ENCODE assay signal across 1 cellular context in genomic region chr6:30877419-30878262, GRCh38.
TF ChIP-seq lines count a peak whose summit lies in the region.

No MANE protein-coding gene starts in this region.

TF ChIP-seq in HepG2, 621 proteins besides CTCF, POLR2A, EP300 and RAD21 (continued from another document and continues in another):
- TF ChIP-seq ZNF20 (CRISPR knock-in tag; IDR thresholded peaks at IDR 0.05) (no peak), SATB2 (CRISPR knock-in tag; IDR thresholded peaks at IDR 0.05) (no peak), HNRNPUL1 (IDR thresholded peaks at IDR 0.05; ENCODE audit: low read depth, low read length) (no peak), ZSCAN9 (CRISPR knock-in tag; IDR thresholded peaks at IDR 0.05; ENCODE audit: borderline replicate concordance) (0 out of 2 replicates have a peak, but pooled peaks have one; percentile 47), MATR3 (CRISPR knock-in tag; IDR thresholded peaks at IDR 0.05) (no peak), ZNF782 (CRISPR knock-in tag; IDR thresholded peaks at IDR 0.05; ENCODE audit: borderline replicate concordance) (no peak), ZNF563 (CRISPR knock-in tag; IDR thresholded peaks at IDR 0.05) (no peak), ZNF567 (CRISPR knock-in tag; IDR thresholded peaks at IDR 0.05; ENCODE audit: borderline replicate concordance) (no peak), AFF4 (CRISPR knock-in tag; IDR thresholded peaks at IDR 0.05) (no peak), CEBPB (IDR thresholded peaks at IDR 0.05; ENCODE audit: borderline replicate concordance, low read depth, low read length) (no peak), RBAK (CRISPR knock-in tag; IDR thresholded peaks at IDR 0.05) (no peak), HHEX (CRISPR knock-in tag; IDR thresholded peaks at IDR 0.05) (no peak), NBN (conservative IDR thresholded peaks at IDR 0.05) (no peak), YEATS4 (CRISPR knock-in tag; IDR thresholded peaks at IDR 0.05; ENCODE audit: borderline replicate concordance) (no peak), GZF1 (CRISPR knock-in tag; IDR thresholded peaks at IDR 0.05) (no peak), MED8 (CRISPR knock-in tag; IDR thresholded peaks at IDR 0.05; ENCODE audit: insufficient replicate concordance) (no peak), DMAP1 (CRISPR knock-in tag; IDR thresholded peaks at IDR 0.05) (no peak; the same call in 1 of the 2 replicates), ZNF484 (CRISPR knock-in tag; IDR thresholded peaks at IDR 0.05; ENCODE audit: borderline replicate concordance, low read depth) (no peak), CREM (IDR thresholded peaks at IDR 0.05) (no peak), CREM (CRISPR knock-in tag; IDR thresholded peaks at IDR 0.05) (no peak), BRCA1 (CRISPR knock-in tag; IDR thresholded peaks at IDR 0.05) (no peak), ZNF678 (CRISPR knock-in tag; IDR thresholded peaks at IDR 0.05) (no peak), ZNF430 (CRISPR knock-in tag; IDR thresholded peaks at IDR 0.05) (no peak), IRX3 (CRISPR knock-in tag; IDR thresholded peaks at IDR 0.05; ENCODE audit: borderline replicate concordance, low read depth) (no peak), ETV6 (CRISPR knock-in tag; conservative IDR thresholded peaks at IDR 0.05) (peak; percentile 43; the same call in 1 of the 2 replicates), ZZZ3 (CRISPR knock-in tag; IDR thresholded peaks at IDR 0.05; ENCODE audit: borderline replicate concordance) (no peak), REXO4 (CRISPR knock-in tag; IDR thresholded peaks at IDR 0.05; ENCODE audit: borderline replicate concordance) (no peak), MIXL1 (CRISPR knock-in tag; IDR thresholded peaks at IDR 0.05) (peak; percentile 96), ZNF17 (CRISPR knock-in tag; IDR thresholded peaks at IDR 0.05) (no peak), ZBTB21 (CRISPR knock-in tag; IDR thresholded peaks at IDR 0.05) (no peak), BHLHE40 (IDR thresholded peaks at IDR 0.05; ENCODE audit: low read length) (peak; percentile 47), DMTF1 (CRISPR knock-in tag; IDR thresholded peaks at IDR 0.05) (no peak), HNRNPH1 (optimal IDR thresholded peaks at IDR 0.05; ENCODE audit: low read depth, low read length) (no peak), SNAPC2 (CRISPR knock-in tag; IDR thresholded peaks at IDR 0.05) (peak; percentile 56; the same call in 1 of the 2 replicates), HDAC2 (CRISPR knock-in tag; IDR thresholded peaks at IDR 0.05) (peak; percentile 47), TBX2 (CRISPR knock-in tag; IDR thresholded peaks at IDR 0.05; ENCODE audit: borderline replicate concordance) (peak; percentile 58; the same call in 1 of the 2 replicates), TFDP1 (CRISPR knock-in tag; IDR thresholded peaks at IDR 0.05; ENCODE audit: borderline replicate concordance) (no peak), SMAD1 (CRISPR knock-in tag; IDR thresholded peaks at IDR 0.05; ENCODE audit: borderline replicate concordance, low read depth) (no peak), MEF2D (CRISPR knock-in tag; IDR thresholded peaks at IDR 0.05) (no peak), KDM5B (CRISPR knock-in tag; IDR thresholded peaks at IDR 0.05; ENCODE audit: borderline replicate concordance) (no peak), HMG20B (CRISPR knock-in tag; conservative IDR thresholded peaks at IDR 0.05) (peak; percentile 16; the same call in 1 of the 2 replicates), ELF3 (CRISPR knock-in tag; IDR thresholded peaks at IDR 0.05) (no peak; the same call in 1 of the 2 replicates), ZNF878 (CRISPR knock-in tag; IDR thresholded peaks at IDR 0.05) (no peak), TAF1 (CRISPR knock-in tag; IDR thresholded peaks at IDR 0.05) (peak; percentile 20; the same call in 1 of the 2 replicates)
- TF ChIP-seq, protein P1, sequence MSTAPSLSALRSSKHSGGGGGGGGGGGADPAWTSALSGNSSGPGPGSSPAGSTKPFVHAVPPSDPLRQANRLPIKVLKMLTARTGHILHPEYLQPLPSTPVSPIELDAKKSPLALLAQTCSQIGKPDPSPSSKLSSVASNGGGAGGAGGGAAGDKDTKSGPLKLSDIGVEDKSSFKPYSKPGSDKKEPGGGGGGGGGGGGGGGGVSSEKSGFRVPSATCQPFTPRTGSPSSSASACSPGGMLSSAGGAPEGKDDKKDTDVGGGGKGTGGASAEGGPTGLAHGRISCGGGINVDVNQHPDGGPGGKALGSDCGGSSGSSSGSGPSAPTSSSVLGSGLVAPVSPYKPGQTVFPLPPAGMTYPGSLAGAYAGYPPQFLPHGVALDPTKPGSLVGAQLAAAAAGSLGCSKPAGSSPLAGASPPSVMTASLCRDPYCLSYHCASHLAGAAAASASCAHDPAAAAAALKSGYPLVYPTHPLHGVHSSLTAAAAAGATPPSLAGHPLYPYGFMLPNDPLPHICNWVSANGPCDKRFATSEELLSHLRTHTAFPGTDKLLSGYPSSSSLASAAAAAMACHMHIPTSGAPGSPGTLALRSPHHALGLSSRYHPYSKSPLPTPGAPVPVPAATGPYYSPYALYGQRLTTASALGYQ (CRISPR knock-in tag; IDR thresholded peaks at IDR 0.05): peak; percentile 12; the same call in 1 of the 2 replicates
- TF ChIP-seq, protein P2, sequence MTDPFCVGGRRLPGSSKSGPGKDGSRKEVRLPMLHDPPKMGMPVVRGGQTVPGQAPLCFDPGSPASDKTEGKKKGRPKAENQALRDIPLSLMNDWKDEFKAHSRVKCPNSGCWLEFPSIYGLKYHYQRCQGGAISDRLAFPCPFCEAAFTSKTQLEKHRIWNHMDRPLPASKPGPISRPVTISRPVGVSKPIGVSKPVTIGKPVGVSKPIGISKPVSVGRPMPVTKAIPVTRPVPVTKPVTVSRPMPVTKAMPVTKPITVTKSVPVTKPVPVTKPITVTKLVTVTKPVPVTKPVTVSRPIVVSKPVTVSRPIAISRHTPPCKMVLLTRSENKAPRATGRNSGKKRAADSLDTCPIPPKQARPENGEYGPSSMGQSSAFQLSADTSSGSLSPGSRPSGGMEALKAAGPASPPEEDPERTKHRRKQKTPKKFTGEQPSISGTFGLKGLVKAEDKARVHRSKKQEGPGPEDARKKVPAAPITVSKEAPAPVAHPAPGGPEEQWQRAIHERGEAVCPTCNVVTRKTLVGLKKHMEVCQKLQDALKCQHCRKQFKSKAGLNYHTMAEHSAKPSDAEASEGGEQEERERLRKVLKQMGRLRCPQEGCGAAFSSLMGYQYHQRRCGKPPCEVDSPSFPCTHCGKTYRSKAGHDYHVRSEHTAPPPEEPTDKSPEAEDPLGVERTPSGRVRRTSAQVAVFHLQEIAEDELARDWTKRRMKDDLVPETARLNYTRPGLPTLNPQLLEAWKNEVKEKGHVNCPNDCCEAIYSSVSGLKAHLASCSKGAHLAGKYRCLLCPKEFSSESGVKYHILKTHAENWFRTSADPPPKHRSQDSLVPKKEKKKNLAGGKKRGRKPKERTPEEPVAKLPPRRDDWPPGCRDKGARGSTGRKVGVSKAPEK (CRISPR knock-in tag; IDR thresholded peaks at IDR 0.05; ENCODE audit: borderline replicate concordance): no peak
- TF ChIP-seq, protein P3, sequence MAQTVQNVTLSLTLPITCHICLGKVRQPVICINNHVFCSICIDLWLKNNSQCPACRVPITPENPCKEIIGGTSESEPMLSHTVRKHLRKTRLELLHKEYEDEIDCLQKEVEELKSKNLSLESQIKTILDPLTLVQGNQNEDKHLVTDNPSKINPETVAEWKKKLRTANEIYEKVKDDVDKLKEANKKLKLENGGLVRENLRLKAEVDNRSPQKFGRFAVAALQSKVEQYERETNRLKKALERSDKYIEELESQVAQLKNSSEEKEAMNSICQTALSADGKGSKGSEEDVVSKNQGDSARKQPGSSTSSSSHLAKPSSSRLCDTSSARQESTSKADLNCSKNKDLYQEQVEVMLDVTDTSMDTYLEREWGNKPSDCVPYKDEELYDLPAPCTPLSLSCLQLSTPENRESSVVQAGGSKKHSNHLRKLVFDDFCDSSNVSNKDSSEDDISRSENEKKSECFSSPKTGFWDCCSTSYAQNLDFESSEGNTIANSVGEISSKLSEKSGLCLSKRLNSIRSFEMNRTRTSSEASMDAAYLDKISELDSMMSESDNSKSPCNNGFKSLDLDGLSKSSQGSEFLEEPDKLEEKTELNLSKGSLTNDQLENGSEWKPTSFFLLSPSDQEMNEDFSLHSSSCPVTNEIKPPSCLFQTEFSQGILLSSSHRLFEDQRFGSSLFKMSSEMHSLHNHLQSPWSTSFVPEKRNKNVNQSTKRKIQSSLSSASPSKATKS (CRISPR knock-in tag; IDR thresholded peaks at IDR 0.05): no peak
- TF ChIP-seq, protein P4, sequence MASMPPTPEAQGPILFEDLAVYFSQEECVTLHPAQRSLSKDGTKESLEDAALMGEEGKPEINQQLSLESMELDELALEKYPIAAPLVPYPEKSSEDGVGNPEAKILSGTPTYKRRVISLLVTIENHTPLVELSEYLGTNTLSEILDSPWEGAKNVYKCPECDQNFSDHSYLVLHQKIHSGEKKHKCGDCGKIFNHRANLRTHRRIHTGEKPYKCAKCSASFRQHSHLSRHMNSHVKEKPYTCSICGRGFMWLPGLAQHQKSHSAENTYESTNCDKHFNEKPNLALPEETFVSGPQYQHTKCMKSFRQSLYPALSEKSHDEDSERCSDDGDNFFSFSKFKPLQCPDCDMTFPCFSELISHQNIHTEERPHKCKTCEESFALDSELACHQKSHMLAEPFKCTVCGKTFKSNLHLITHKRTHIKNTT (CRISPR knock-in tag; IDR thresholded peaks at IDR 0.05): no peak
- TF ChIP-seq, protein P5, sequence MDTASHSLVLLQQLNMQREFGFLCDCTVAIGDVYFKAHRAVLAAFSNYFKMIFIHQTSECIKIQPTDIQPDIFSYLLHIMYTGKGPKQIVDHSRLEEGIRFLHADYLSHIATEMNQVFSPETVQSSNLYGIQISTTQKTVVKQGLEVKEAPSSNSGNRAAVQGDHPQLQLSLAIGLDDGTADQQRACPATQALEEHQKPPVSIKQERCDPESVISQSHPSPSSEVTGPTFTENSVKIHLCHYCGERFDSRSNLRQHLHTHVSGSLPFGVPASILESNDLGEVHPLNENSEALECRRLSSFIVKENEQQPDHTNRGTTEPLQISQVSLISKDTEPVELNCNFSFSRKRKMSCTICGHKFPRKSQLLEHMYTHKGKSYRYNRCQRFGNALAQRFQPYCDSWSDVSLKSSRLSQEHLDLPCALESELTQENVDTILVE (CRISPR knock-in tag; IDR thresholded peaks at IDR 0.05): 0 out of 2 replicates have a peak, but pooled peaks have one; percentile 74
